In genomic region chr1:147171399-147172167, GRCh38 we compare ENCODE assay signal across 8 cellular contexts. TPM values are rescaled to one million over a fixed set of nuclear protein-coding genes. Genes with fewer than 3 reads are reported as not detected.
DNase-seq lines count a peak whose midpoint lies in the region; ATAC-seq and TF ChIP-seq lines count a peak whose summit lies in the region.

No MANE protein-coding gene starts in this region.

- H3K27ac ChIP-seq in C4-2B (peak overlapping the region; percentile 90), GM23338 (ENCODE audit: low read depth) (peak overlapping the region; percentile 87)

- H3K9me2 ChIP-seq in GM23338 (ENCODE audit: insufficient read depth): no peaks in the 10 kb centered on the region

- 0 out of 2 replicates have a peak, but pooled peaks cover 4% of the 10 kb centered on the region for H3F3A ChIP-seq in GM23338 (replicated peaks; ENCODE audit: low read depth)

- H3K79me2 ChIP-seq in GM23338 (replicated peaks; ENCODE audit: insufficient read depth): peaks cover 52% of the 10 kb centered on the region

- peaks cover 39% of the 10 kb centered on the region for H3K4me1 ChIP-seq in GM23338 (ENCODE audit: insufficient read depth)

- H3K27ac Mint-ChIP-seq in GM23338 (peak overlapping the region; percentile 92), neural crest cell (ENCODE audit: unreplicated experiment) (peak overlapping the region; percentile 68)

- H3K9me3 Mint-ChIP-seq in GM23338 (peaks cover 3% of the 10 kb centered on the region; the same call in 1 of the 3 replicates), neural crest cell (peaks cover 3% of the 10 kb centered on the region)

- peak overlapping the region; percentile 95 for H3K4me2 ChIP-seq in GM23338

- peak; percentile 24 for DNase-seq in GM23338 (ENCODE audit: low spot score)
- DNase-seq in epithelial cell of proximal tubule (ENCODE audit: low read depth): no peak
- no peak for DNase-seq in neural crest cell (ENCODE audit: low read depth, low spot score)
- no peak for DNase-seq in ureter (ENCODE audit: low spot score)

- H3K36me3 Mint-ChIP-seq in GM23338 (ENCODE audit: low read depth) (peaks cover 6% of the 10 kb centered on the region), neural crest cell (ENCODE audit: low read depth) (peaks cover 3% of the 10 kb centered on the region)

- no peaks in the 10 kb centered on the region for H3K36me3 ChIP-seq in GM23338 (ENCODE audit: insufficient read depth)

- TF ChIP-seq CTCF in C4-2B (conservative IDR thresholded peaks at IDR 0.05) (no peak), GM23338 (conservative IDR thresholded peaks at IDR 0.05; ENCODE audit: low read depth in 2 of 2) (no peak), epithelial cell of proximal tubule (conservative IDR thresholded peaks at IDR 0.05; ENCODE audit: low read depth, low read length) (no peak), neural crest cell (conservative IDR thresholded peaks at IDR 0.05) (no peak)

- H4K20me1 ChIP-seq in GM23338 (replicated peaks; ENCODE audit: insufficient read depth): no peaks in the 10 kb centered on the region; the same call in 1 of the 2 replicates

- H3K4me3 ChIP-seq in GM23338 (peak overlapping the region; percentile 89), epithelial cell of proximal tubule (ENCODE audit: low read depth, low read length) (peak overlapping the region; percentile 92)

- ATAC-seq in GM23338 (no peak; the same call in 2 of the 3 replicates), SK-N-SH treated with all-trans-retinoic acid at 6 μM for 48 hours (peak; percentile 26), HG03469 (IDR thresholded peaks at IDR 0.05; ENCODE audit: unreplicated experiment) (no peak), GM18907 (IDR thresholded peaks at IDR 0.05; ENCODE audit: unreplicated experiment) (no peak)

- H3K4me1 Mint-ChIP-seq in GM23338 (peaks cover 37% of the 10 kb centered on the region), neural crest cell (peaks cover 40% of the 10 kb centered on the region)

- peak overlapping the region; percentile 85 for H2AFZ ChIP-seq in GM23338

- H3K4me3 Mint-ChIP-seq in GM23338 (peak overlapping the region; percentile 97), neural crest cell (peak overlapping the region; percentile 95)

- peaks cover 17% of the 10 kb centered on the region for H3K27me3 Mint-ChIP-seq in GM23338 (ENCODE audit: insufficient read depth, low read depth, poor library complexity)
- no peaks in the 10 kb centered on the region for H3K27me3 Mint-ChIP-seq in neural crest cell (ENCODE audit: low read depth)

- H3K27me3 ChIP-seq in GM23338 (ENCODE audit: insufficient read depth): no peaks in the 10 kb centered on the region

TF ChIP-seq in GM23338, 12 proteins besides CTCF, POLR2A, EP300 and RAD21 (continues in another document):
- TF ChIP-seq EZH2phosphoT487 (IDR thresholded peaks at IDR 0.05; ENCODE audit: unreplicated experiment) (no peak), NANOG (IDR thresholded peaks at IDR 0.05; ENCODE audit: borderline replicate concordance) (no peak), JUNB (IDR thresholded peaks at IDR 0.05; ENCODE audit: unreplicated experiment) (no peak), ZNF114 (CRISPR knock-in tag; IDR thresholded peaks at IDR 0.05) (no peak), REST (IDR thresholded peaks at IDR 0.05; ENCODE audit: unreplicated experiment) (no peak), EZH2 (IDR thresholded peaks at IDR 0.05; ENCODE audit: low read depth, unreplicated experiment) (no peak), ETS1 (IDR thresholded peaks at IDR 0.05) (no peak), CREB1 (CRISPR knock-in tag; IDR thresholded peaks at IDR 0.05; ENCODE audit: low read depth) (no peak), ZNF331 (CRISPR knock-in tag; IDR thresholded peaks at IDR 0.05; ENCODE audit: low read depth) (no peak)

TF ChIP-seq in SK-N-SH treated with all-trans-retinoic acid at 6 μM for 48 hours, 23 proteins besides CTCF, POLR2A, EP300 and RAD21 (continues in another document):
- no peak for TF ChIP-seq TOX (CRISPR knock-in tag; IDR thresholded peaks at IDR 0.05; ENCODE audit: borderline replicate concordance)
- no peak for TF ChIP-seq ZNF565 (CRISPR knock-in tag; conservative IDR thresholded peaks at IDR 0.05; ENCODE audit: low read depth)
- TF ChIP-seq CSRNP3 (CRISPR knock-in tag; IDR thresholded peaks at IDR 0.05): no peak
- TF ChIP-seq OSR1 (CRISPR knock-in tag; IDR thresholded peaks at IDR 0.05): no peak
- TF ChIP-seq CREB5 (CRISPR knock-in tag; IDR thresholded peaks at IDR 0.05; ENCODE audit: low read depth): no peak
- no peak for TF ChIP-seq ZNF8 (CRISPR knock-in tag; IDR thresholded peaks at IDR 0.05)
- TF ChIP-seq ZC3H10 (CRISPR knock-in tag; IDR thresholded peaks at IDR 0.05): no peak
- no peak for TF ChIP-seq CSDC2 (CRISPR knock-in tag; IDR thresholded peaks at IDR 0.05)
- no peak for TF ChIP-seq SNAI2 (CRISPR knock-in tag; IDR thresholded peaks at IDR 0.05)
- no peak for TF ChIP-seq ZFP30 (CRISPR knock-in tag; IDR thresholded peaks at IDR 0.05)
- TF ChIP-seq ARNTL (CRISPR knock-in tag; IDR thresholded peaks at IDR 0.05; ENCODE audit: borderline replicate concordance, low read depth): no peak
- TF ChIP-seq ZNF70 (CRISPR knock-in tag; IDR thresholded peaks at IDR 0.05): no peak
- TF ChIP-seq BACH2 (CRISPR knock-in tag; IDR thresholded peaks at IDR 0.05; ENCODE audit: borderline replicate concordance): no peak
- no peak for TF ChIP-seq ISL1 (CRISPR knock-in tag; IDR thresholded peaks at IDR 0.05)
- no peak for TF ChIP-seq PPARA (CRISPR knock-in tag; IDR thresholded peaks at IDR 0.05; ENCODE audit: borderline replicate concordance)
- no peak for TF ChIP-seq POU6F1 (CRISPR knock-in tag; IDR thresholded peaks at IDR 0.05; ENCODE audit: borderline replicate concordance, low read depth)
- TF ChIP-seq GLIS3 (CRISPR knock-in tag; IDR thresholded peaks at IDR 0.05): no peak
- TF ChIP-seq ESRRG (CRISPR knock-in tag; IDR thresholded peaks at IDR 0.05): no peak
- TF ChIP-seq RARB (CRISPR knock-in tag; IDR thresholded peaks at IDR 0.05): no peak

RNA-seq across cellular contexts. Expression of gene PRKAB2, which starts 0.7 kb away (rescaled TPM):
- 27.3 and 32.2 TPM in 2 replicates for total RNA-seq in GM23338 (2014; rRNA removed; shearing (Covaris generic))
- polyA plus RNA-seq in GM23338 (2016; fragmentation: Nextera tagmentation; extraction: Ambion mirVana): 14.3 and 15.9 TPM in 2 replicates
- total RNA-seq in epithelial cell of proximal tubule (8.0 and 8.1 TPM in 2 replicates), neural crest cell (19.4 and 19.7 TPM in 2 replicates), ureter (14.4 TPM)

RNA-seq across cellular contexts. Expression of gene FMO5, which starts 53.6 kb away (rescaled TPM):
- 0.35 and 0.73 TPM in 2 replicates for total RNA-seq in GM23338 (2014; rRNA removed; shearing (Covaris generic))
- 0.54 and 0.84 TPM in 2 replicates for polyA plus RNA-seq in GM23338 (2016; fragmentation: Nextera tagmentation; extraction: Ambion mirVana)
- total RNA-seq in epithelial cell of proximal tubule (0.29 and 1.0 TPM in 2 replicates), neural crest cell (0.36 and 0.47 TPM in 2 replicates), ureter (8.4 TPM)
